In genomic region chr5:14716755-14717752, GRCh38 we compare ENCODE assay signal across 1 cellular context.
A peak's percentile ranks its signal among the peaks of the same experiment; 100 is the strongest.
TF ChIP-seq lines count a peak whose summit lies in the region.

No MANE protein-coding gene starts in this region.

TF ChIP-seq in HepG2, 621 proteins besides CTCF, POLR2A, EP300 and RAD21:
- peak; percentile 79 for TF ChIP-seq RBM22 (optimal IDR thresholded peaks at IDR 0.05; ENCODE audit: low read length)
- TF ChIP-seq YEATS2 (CRISPR knock-in tag; IDR thresholded peaks at IDR 0.05; ENCODE audit: borderline replicate concordance), result no peak
- TF ChIP-seq POLR2G (IDR thresholded peaks at IDR 0.05; ENCODE audit: low read depth, low read length), result peak; percentile 14; the same call in 1 of the 2 replicates
- no peak for TF ChIP-seq GZF1 (CRISPR knock-in tag; IDR thresholded peaks at IDR 0.05)
- TF ChIP-seq, protein P1, sequence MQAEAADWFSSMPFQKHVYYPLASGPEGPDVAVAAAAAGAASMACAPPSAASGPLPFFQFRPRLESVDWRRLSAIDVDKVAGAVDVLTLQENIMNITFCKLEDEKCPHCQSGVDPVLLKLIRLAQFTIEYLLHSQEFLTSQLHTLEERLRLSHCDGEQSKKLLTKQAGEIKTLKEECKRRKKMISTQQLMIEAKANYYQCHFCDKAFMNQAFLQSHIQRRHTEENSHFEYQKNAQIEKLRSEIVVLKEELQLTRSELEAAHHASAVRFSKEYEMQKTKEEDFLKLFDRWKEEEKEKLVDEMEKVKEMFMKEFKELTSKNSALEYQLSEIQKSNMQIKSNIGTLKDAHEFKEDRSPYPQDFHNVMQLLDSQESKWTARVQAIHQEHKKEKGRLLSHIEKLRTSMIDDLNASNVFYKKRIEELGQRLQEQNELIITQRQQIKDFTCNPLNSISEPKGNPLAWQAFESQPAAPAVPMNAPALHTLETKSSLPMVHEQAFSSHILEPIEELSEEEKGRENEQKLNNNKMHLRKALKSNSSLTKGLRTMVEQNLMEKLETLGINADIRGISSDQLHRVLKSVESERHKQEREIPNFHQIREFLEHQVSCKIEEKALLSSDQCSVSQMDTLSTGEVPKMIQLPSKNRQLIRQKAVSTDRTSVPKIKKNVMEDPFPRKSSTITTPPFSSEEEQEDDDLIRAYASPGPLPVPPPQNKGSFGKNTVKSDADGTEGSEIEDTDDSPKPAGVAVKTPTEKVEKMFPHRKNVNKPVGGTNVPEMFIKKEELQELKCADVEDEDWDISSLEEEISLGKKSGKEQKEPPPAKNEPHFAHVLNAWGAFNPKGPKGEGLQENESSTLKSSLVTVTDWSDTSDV (CRISPR knock-in tag; IDR thresholded peaks at IDR 0.05), result no peak
